ENCODE assay signal across 28 cellular contexts in genomic region chr3:6110451-6110850, GRCh38.
"Had no signal": no experiment of that assay in that cellular context is flagged by ENCODE, and none has a peak within 500 bp of the region (broad histone marks: within the 10 kb centered on the region; RNA-seq: fewer than 3 reads in every experiment).

No MANE protein-coding gene starts in this region.

- ATAC-seq: natural killer cell; psoas muscle; right cardiac atrium; stimulated activated memory B cell treated with anti-CD40 and anti-IgM and Interleukin-4, amounts not matched to agents 10 μg/mL and 1 μg/mL and 100 μg/mL, for 72 hours; stimulated activated naive CD8-positive, alpha-beta T cell treated with anti-CD3 and anti-CD28 coated beads, Interleukin-15, amount 100 ng/mL, for 72 hours; stimulated activated naive CD8-positive, alpha-beta T cell treated with anti-CD3 and anti-CD28 coated beads, Interleukin-15, Interleukin-2, amounts not matched to agents 100 U/mL and 50 U/mL, for 24 hours; upper lobe of right lung had no signal

- H3K27me3 ChIP-seq: neural progenitor cell, ovary, right lobe of liver, sigmoid colon, suprapubic skin, testis, tibial artery, transverse colon, upper lobe of right lung, vagina had no signal

- H3K9ac ChIP-seq: neural progenitor cell, parathyroid adenoma had no signal

- H3K79me2 ChIP-seq: parathyroid adenoma had no signal

- H2AFZ ChIP-seq: neural progenitor cell, parathyroid adenoma had no signal

- H3K9me3 ChIP-seq: ovary, psoas muscle, right lobe of liver, sigmoid colon, suprapubic skin, testis, tibial artery, transverse colon, upper lobe of right lung, vagina had no signal

- H3K36me3 ChIP-seq: neural progenitor cell, ovary, right lobe of liver, sigmoid colon, suprapubic skin, tibial artery, transverse colon, upper lobe of right lung, vagina had no signal

- H3K4me1 ChIP-seq: neural progenitor cell, parathyroid adenoma, psoas muscle, sigmoid colon, suprapubic skin, testis, tibial artery, transverse colon, upper lobe of right lung, vagina had no signal

- H3K4me2 ChIP-seq: neural progenitor cell had no signal

- DNase-seq: natural killer cell; occipital lobe; ovary; posterior cingulate gyrus; psoas muscle; right cardiac atrium; right lobe of liver; sigmoid colon; small intestine; stimulated activated CD4-positive, alpha-beta T cell treated with anti-CD3 and anti-CD28 coated beads, Interleukin-12 subunit alpha, Interleukin-12 subunit beta, amount 100 ng/mL, for 4 hours; stimulated activated CD4-positive, alpha-beta T cell treated with anti-CD3 and anti-CD28 coated beads, Interleukin-1b, Interleukin-23, amount 100 ng/mL, for 48 hours; stimulated activated CD4-positive, alpha-beta T cell treated with anti-CD3 and anti-CD28 coated beads, Interleukin-4, amount 100 ng/mL, for 1 hour; stimulated activated CD4-positive, alpha-beta T cell treated with anti-CD3 and anti-CD28 coated beads, Interleukin-4, amount 100 ng/mL, for 4 hours; stimulated activated CD8-positive, alpha-beta memory T cell treated with anti-CD3 and anti-CD28 coated beads, Interleukin-4, amount 100 ng/mL, for 48 hours; stimulated activated naive CD4-positive, alpha-beta T cell; stimulated activated naive CD8-positive, alpha-beta T cell treated with anti-CD3 and anti-CD28 coated beads, Interleukin-15, amount 100 ng/mL, for 72 hours; stimulated activated naive CD8-positive, alpha-beta T cell treated with anti-CD3 and anti-CD28 coated beads, Interleukin-15, Interleukin-2, amounts not matched to agents 100 U/mL and 50 U/mL, for 24 hours; substantia nigra; testis; tibial artery; transverse colon; upper lobe of right lung had no signal

- H3K27ac ChIP-seq: neural progenitor cell, ovary, parathyroid adenoma, psoas muscle, right lobe of liver, sigmoid colon, suprapubic skin, testis, tibial artery, transverse colon, upper lobe of right lung, vagina had no signal

- H3K4me3 ChIP-seq: neural progenitor cell, ovary, psoas muscle, right lobe of liver, sigmoid colon, suprapubic skin, testis, tibial artery, transverse colon, upper lobe of right lung, vagina had no signal

- FAIRE-seq: small intestine, urothelium cell line had no signal
